9 cellular contexts compared by ENCODE assay signal in the genomic region with DNA sequence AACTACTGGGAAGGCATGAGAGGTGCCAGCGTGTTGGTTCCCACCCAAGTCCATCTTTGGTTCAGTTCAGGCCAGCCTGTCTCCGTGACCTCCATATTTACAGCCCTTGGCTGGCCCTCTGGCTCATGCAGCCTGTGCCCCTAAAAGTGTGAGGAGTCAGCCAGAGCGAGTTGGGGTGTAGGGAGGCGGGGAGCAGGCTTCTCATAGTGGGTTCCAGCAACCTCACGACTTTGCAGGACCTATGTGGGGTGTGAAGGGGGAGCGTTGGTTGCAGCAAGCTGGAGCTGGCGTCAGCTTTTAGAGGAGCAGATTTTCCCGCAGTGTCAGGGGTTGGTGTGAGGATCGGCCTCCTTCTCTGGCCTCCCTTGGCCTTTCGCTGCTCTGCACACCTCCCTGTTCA. TPM values are rescaled to one million over a fixed set of nuclear protein-coding genes. Genes with fewer than 3 reads are reported as not detected.
DNase-seq lines count a peak whose midpoint lies in the region; ATAC-seq, FAIRE-seq and TF ChIP-seq lines count a peak whose summit lies in the region.
"Had no signal": no experiment of that assay in that cellular context is flagged by ENCODE, and none has a peak within 500 bp of the region (broad histone marks: within the 10 kb centered on the region; RNA-seq: fewer than 3 reads in every experiment).

No MANE protein-coding gene starts in this region.

- WGBS in K562 (ENCODE audit: insufficient coverage, low coverage, missing lambda C conversion rate), result 85% methylated on average over 9 of the region's 10 CpGs
- no CpG with 5 or more reads among the region's 10 CpGs for WGBS in mesendoderm (ENCODE audit: extremely low coverage, insufficient coverage, low lambda C conversion rate)
- WGBS in transverse colon (ENCODE audit: low coverage in 1 of 2), 2 donors, result 86 to 100% methylated on average over 1 to 10 of the region's 10 CpGs

- peaks cover 69 to 93% of the 10 kb centered on the region in 2 experiments for H3K4me1 ChIP-seq in K562 (replicated peaks in 1 of 2; ENCODE audit: control insufficient read depth in 2 of 2, insufficient read depth in 2 of 2, low read length in 2 of 2)
- peaks cover 46% of the 10 kb centered on the region for H3K4me1 ChIP-seq in mesendoderm (ENCODE audit: control insufficient read depth, low read depth, low read length)
- H3K4me1 ChIP-seq in transverse colon, result peaks cover 78 to 100% (median 93%) of the 10 kb centered on the region in 4 donors

- no peak overlapping the region for H2BK15ac ChIP-seq in mesendoderm (replicated peaks; ENCODE audit: low read depth)

- H3K9ac ChIP-seq in K562 (ENCODE audit: insufficient read depth in 1 of 2, low read depth in 2 of 2, low read length in 2 of 2) (peak overlapping the region; percentile 12 to 83; a peak in 2 of 4 replicates), mesendoderm (ENCODE audit: low read length) (peak overlapping the region; percentile 72)

- peaks cover 3% of the 10 kb centered on the region for H3K9me1 ChIP-seq in K562 (ENCODE audit: control insufficient read depth, insufficient read depth, low read length)

- no peak overlapping the region for H4K5ac ChIP-seq in mesendoderm (ENCODE audit: low read length)

- H3K79me1 ChIP-seq in mesendoderm (ENCODE audit: low read length), result peaks cover 43% of the 10 kb centered on the region

- H2AK5ac ChIP-seq in mesendoderm (ENCODE audit: low read length), result peak overlapping the region; percentile 96

- H3K9me3 Mint-ChIP-seq in activated naive CD4-positive, alpha-beta T cell treated with anti-CD3 and anti-CD28 coated beads for 36 hours, result no peaks in the 10 kb centered on the region

- TF ChIP-seq CTCF in K562 (IDR thresholded peaks at IDR 0.05 in 2 of 3, conservative IDR thresholded peaks at IDR 0.05 in 1 of 3; ENCODE audit: insufficient read depth in 2 of 3, low read depth in 1 of 3, low read length in 3 of 3), result no peak
- TF ChIP-seq CTCF in transverse colon (IDR thresholded peaks at IDR 0.05), result no peak
- TF ChIP-seq CTCF in WERI-Rb-1 (IDR thresholded peaks at IDR 0.05; ENCODE audit: low read depth, low read length), result no peak

- CTCF ChIA-PET in activated naive CD4-positive, alpha-beta T cell treated with anti-CD3 and anti-CD28 coated beads for 36 hours (lab: Charles Lee), result interaction anchor here (3.0 to 13.9 kb wide), 3 partner anchors 19 to 37 kb away, joined by 19 to 237 read pairs (median 24); no protein-coding TSS in a partner anchor
- CTCF ChIA-PET in K562 (lab: Yijun Ruan, JAX; ENCODE audit: low intra/inter-chr PET ratio), result no interaction called here

- no peak for ATAC-seq in K562

- H3K9me3 ChIP-seq in K562 (replicated peaks; ENCODE audit: control insufficient read depth, insufficient read depth, low read depth, low read length) (no peaks in the 10 kb centered on the region), transverse colon (no peaks in the 10 kb centered on the region), WERI-Rb-1 (ENCODE audit: severe bottlenecking) (no peaks in the 10 kb centered on the region)

- no peak for TF ChIP-seq RAD21 in K562 (CRISPR knock-in tag; conservative IDR thresholded peaks at IDR 0.05 in 1 of 2, IDR thresholded peaks at IDR 0.05 in 1 of 2)

- peak overlapping the region; percentile 49 for H3K4me3 Mint-ChIP-seq in activated naive CD4-positive, alpha-beta T cell treated with anti-CD3 and anti-CD28 coated beads for 36 hours

- no TSS peak for BruUV-seq in K562 (replicated peaks; lab: Mats Ljungman, UMichigan)

- peaks cover 4% of the 10 kb centered on the region for H3K36me3 Mint-ChIP-seq in activated naive CD4-positive, alpha-beta T cell treated with anti-CD3 and anti-CD28 coated beads for 36 hours (ENCODE audit: low read depth)

- H3K27ac Mint-ChIP-seq in activated naive CD4-positive, alpha-beta T cell treated with anti-CD3 and anti-CD28 coated beads for 36 hours, result peak overlapping the region; percentile 86

- peak overlapping the region; percentile 76 for H3K4ac ChIP-seq in mesendoderm (ENCODE audit: low read depth, low read length)

- peaks cover 45% of the 10 kb centered on the region; the same call in 2 of the 3 replicates for H3K36me3 ChIP-seq in K562 (ENCODE audit: control insufficient read depth, insufficient read depth, low read length)
- H3K36me3 ChIP-seq in mesendoderm (ENCODE audit: control insufficient read depth, insufficient read depth, low read length), result no peaks in the 10 kb centered on the region
- no peaks in the 10 kb centered on the region for H3K36me3 ChIP-seq in transverse colon
- peaks cover 4% of the 10 kb centered on the region for H3K36me3 ChIP-seq in WERI-Rb-1

- POLR2A ChIA-PET in K562 (lab: Yijun Ruan, JAX), result interaction anchor here (1.1 to 2.7 kb wide), 3 partner anchors 9 to 34 kb away, joined by 3 to 9 read pairs (median 4); no protein-coding TSS in a partner anchor

- no peak overlapping the region for H2AFZ ChIP-seq in K562 (ENCODE audit: low read depth, low read length)

- H3K79me2 ChIP-seq in K562 (ENCODE audit: control insufficient read depth, insufficient read depth, low read length), result peaks cover 100% of the 10 kb centered on the region
- H3K79me2 ChIP-seq in mesendoderm (ENCODE audit: control insufficient read depth, insufficient read depth, low read length), result peaks cover 87% of the 10 kb centered on the region

- H3K18ac ChIP-seq in mesendoderm (ENCODE audit: low read length), result peak overlapping the region; percentile 72

- no peak for FAIRE-seq in K562 (lab: Jason Lieb, UNC)

- peak overlapping the region; percentile 52 for H2BK120ac ChIP-seq in mesendoderm (ENCODE audit: low read depth, low read length)

- H3K27ac ChIP-seq in K562 (ENCODE audit: extremely low read depth, low read depth, low read length), result peak overlapping the region; percentile 54; the same call in 1 of the 3 replicates
- peak overlapping the region; percentile 84 for H3K27ac ChIP-seq in mesendoderm (ENCODE audit: low read depth, low read length)
- peak overlapping the region; percentile 84 to 100 (median 85) for H3K27ac ChIP-seq in transverse colon
- H3K27ac ChIP-seq in WERI-Rb-1, result no peak overlapping the region

- no peak overlapping the region for H4K8ac ChIP-seq in mesendoderm (ENCODE audit: low read depth, low read length)

- peak overlapping the region; percentile 83 for H2BK5ac ChIP-seq in mesendoderm (ENCODE audit: low read length)

- no peak overlapping the region for H3K4me3 ChIP-seq in K562
- H3K4me3 ChIP-seq in mesendoderm (ENCODE audit: low read length), result no peak overlapping the region
- no peak overlapping the region for H3K4me3 ChIP-seq in transverse colon
- no peak overlapping the region for H3K4me3 ChIP-seq in WERI-Rb-1 (ENCODE audit: low read depth, low read length)

- intact Hi-C loops in activated naive CD4-positive, alpha-beta T cell treated with anti-CD3 and anti-CD28 coated beads for 36 hours (cut with micrococcal nuclease), result loop anchor here (1.0 kb wide), 2 partner anchors 8 to 9 kb away; no protein-coding TSS in a partner anchor
- intact Hi-C loops in K562 (cut with micrococcal nuclease) (no loop called here), transverse colon (cut with DNase I; ENCODE audit: low total_unique reads) (loop anchor here (2.0 kb wide), 1 partner anchor 31 kb away; no protein-coding TSS in a partner anchor)

- DNase-seq in activated naive CD4-positive, alpha-beta T cell treated with anti-CD3 and anti-CD28 coated beads for 36 hours, result no peak
- DNase-seq in activated naive CD4-positive, alpha-beta T cell treated with anti-CD3 and anti-CD28 coated beads, Interleukin-2, amount 50 U/mL, for 16 hours, result no peak
- DNase-seq in K562 (ENCODE audit: extremely low read depth in 1 of 4, low spot score in 3 of 4), result no peak
- no peak for DNase-seq in mesendoderm
- DNase-seq in transverse colon, result no peak
- no peak for DNase-seq in Kasumi-1 (lab: John Stamatoyannopoulos, UW)
- DNase-seq in WERI-Rb-1, result no peak
- DNase-seq in foreskin melanocyte, result no peak
- DNase-seq: NCI-H226 had no signal

- peak overlapping the region; percentile 89 for H3K56ac ChIP-seq in mesendoderm (ENCODE audit: low read length)

- TF ChIP-seq POLR2A in K562 (conservative IDR thresholded peaks at IDR 0.05) (no peak), transverse colon (IDR thresholded peaks at IDR 0.05) (no peak)

- TF ChIP-seq EP300 in K562 (IDR thresholded peaks at IDR 0.05; ENCODE audit: low read length), result no peak
- no peak for TF ChIP-seq EP300 in transverse colon (IDR thresholded peaks at IDR 0.05; ENCODE audit: low read depth)

- H3K4me2 ChIP-seq in K562 (ENCODE audit: insufficient read depth, low read length) (no peak overlapping the region), mesendoderm (ENCODE audit: low read length) (no peak overlapping the region)

- peaks cover 96% of the 10 kb centered on the region for H3K4me1 Mint-ChIP-seq in activated naive CD4-positive, alpha-beta T cell treated with anti-CD3 and anti-CD28 coated beads for 36 hours (ENCODE audit: low read depth)

- H3K27me3 ChIP-seq in K562 (ENCODE audit: control insufficient read depth in 2 of 2, insufficient read depth in 2 of 2, low read length in 2 of 2) (no peaks in the 10 kb centered on the region), mesendoderm (ENCODE audit: insufficient read depth, low read length, poor library complexity) (no peaks in the 10 kb centered on the region), transverse colon (no peaks in the 10 kb centered on the region), WERI-Rb-1 (ENCODE audit: insufficient read depth, low read depth, severe bottlenecking) (no peaks in the 10 kb centered on the region)

- H4K20me1 ChIP-seq in K562 (replicated peaks; ENCODE audit: control insufficient read depth, insufficient read depth, low read length), result peaks cover 17% of the 10 kb centered on the region

- no peaks in the 10 kb centered on the region for H3K27me3 Mint-ChIP-seq in activated naive CD4-positive, alpha-beta T cell treated with anti-CD3 and anti-CD28 coated beads for 36 hours (ENCODE audit: low read depth)

- in situ Hi-C loops in K562 (cut with MboI), result no loop called here
- in situ Hi-C loops in transverse colon (cut with MboI; ENCODE audit: low pct_ligation_motif_present in 1 of 4, low pct_unique_long_range_greater_than_20kb in 1 of 4, low sequenced_read_pairs in 3 of 4), result no loop called here

- H3K23ac ChIP-seq in mesendoderm (ENCODE audit: low read length), result peak overlapping the region; percentile 74

RNA-seq across cellular contexts. Expression of gene TSPAN14, which starts 9.8 kb away (rescaled TPM):
- 10 to 100 TPM; 33.5 to 35.5 TPM for total RNA-seq in activated naive CD4-positive, alpha-beta T cell treated with anti-CD3 and anti-CD28 coated beads for 36 hours
- 67.3 and 149 TPM in 2 replicates for total RNA-seq in K562 (2011; cell fraction: chromatin; rRNA removed; ENCODE audit: low replicate concordance)
- 99.9 and 106 TPM in 2 replicates for total RNA-seq in K562 (2011; cell fraction: nucleolus; rRNA removed)
- total RNA-seq in K562 (2011; cell fraction: nucleoplasm; rRNA removed), result 117 and 138 TPM in 2 replicates
- total RNA-seq in K562 (2014; rRNA removed) (22.4 and 33.3 TPM in 2 replicates), K562 (2014; rRNA removed; fragmentation: Illumina TruSeq; extraction: Trizol) (19.0 and 23.3 TPM in 2 replicates), K562 (2015; rRNA removed; fragmentation: Illumina TruSeq; extraction: Trizol) (22.5 and 24.4 TPM in 2 replicates), K562 (2021) (89.2 and 92.9 TPM in 2 replicates), transverse colon (10 to 100 TPM; 18.9 to 72.9 (median 55.8) TPM)
- polyA plus RNA-seq in K562 (2011; rRNA removed) (42.9 and 65.1 TPM in 2 replicates), K562 (2014; fragmentation: Illumina TruSeq; extraction: Trizol) (65.0 and 66.6 TPM in 2 replicates), K562 (2014; fragmentation: Nextera tagmentation; extraction: Ambion mirVana) (1 to 10 TPM; 5.8 to 6.6 TPM), K562 (2014; rRNA removed) (47.2 and 57.2 TPM in 2 replicates)
- polyA plus RNA-seq in K562 (2011; cell fraction: cytosol; rRNA removed), result 52.8 and 88.0 TPM in 2 replicates
- 52.2 and 85.9 TPM in 2 replicates for polyA plus RNA-seq in K562 (2011; cell fraction: nucleus; rRNA removed)
- polyA plus RNA-seq in K562 (2012), result 44.4 and 57.4 TPM in 2 replicates
- polyA minus RNA-seq in K562 (2011; rRNA and poly(A)+ RNA removed), result 21.6 and 45.5 TPM in 2 replicates
- polyA minus RNA-seq in K562 (2011; cell fraction: cytosol; rRNA and poly(A)+ RNA removed), result 28.6 and 45.2 TPM in 2 replicates
- polyA minus RNA-seq in K562 (2011; cell fraction: nucleus; rRNA and poly(A)+ RNA removed), result 20.1 and 21.1 TPM in 2 replicates
- polyA plus RNA-seq in mesendoderm (2013, experiment 1 of 2), result 32.4 TPM
- 30.9 TPM for polyA plus RNA-seq in mesendoderm (2013, experiment 2 of 2)

RNA-seq across cellular contexts. Expression of gene PRXL2A, which starts 55.5 kb away (rescaled TPM):
- 10 to 100 TPM; 17.6 to 17.7 TPM for total RNA-seq in activated naive CD4-positive, alpha-beta T cell treated with anti-CD3 and anti-CD28 coated beads for 36 hours
- total RNA-seq in K562 (2011; cell fraction: chromatin; rRNA removed; ENCODE audit: low replicate concordance), result 0.28 and 1.1 TPM in 2 replicates
- total RNA-seq in K562 (2011; cell fraction: nucleolus; rRNA removed), result 0.33 and 0.53 TPM in 2 replicates
- total RNA-seq in K562 (2011; cell fraction: nucleoplasm; rRNA removed), result 0.61 and 0.88 TPM in 2 replicates
- total RNA-seq in K562 (2014; rRNA removed) (0.14 and 0.41 TPM in 2 replicates), K562 (2014; rRNA removed; fragmentation: Illumina TruSeq; extraction: Trizol) (0.64 and 0.84 TPM in 2 replicates), K562 (2015; rRNA removed; fragmentation: Illumina TruSeq; extraction: Trizol) (1.2 and 1.4 TPM in 2 replicates), K562 (2021) (0.71 and 0.87 TPM in 2 replicates), transverse colon (10 to 100 TPM; 21.7 to 64.6 (median 38.7) TPM)
- polyA plus RNA-seq in K562 (2011; rRNA removed) (0.14 and 0.75 TPM in 2 replicates), K562 (2014; fragmentation: Illumina TruSeq; extraction: Trizol) (0.83 and 1.1 TPM in 2 replicates), K562 (2014; fragmentation: Nextera tagmentation; extraction: Ambion mirVana) (under 1 TPM; 0.17 to 0.53 TPM), K562 (2014; rRNA removed) (0.78 and 2.1 TPM in 2 replicates)
- polyA plus RNA-seq in K562 (2011; cell fraction: cytosol; rRNA removed), result 0.09 and 0.12 TPM in 2 replicates
- polyA plus RNA-seq in K562 (2011; cell fraction: nucleus; rRNA removed), result 0.11 TPM in 1 of 2 replicates, not detected in the other
- polyA plus RNA-seq in K562 (2012), result 1.1 and 1.7 TPM in 2 replicates
- 0.21 TPM in 1 of 2 replicates, not detected in the other for polyA minus RNA-seq in K562 (2011; rRNA and poly(A)+ RNA removed)
- 0.38 and 0.55 TPM in 2 replicates for polyA minus RNA-seq in K562 (2011; cell fraction: cytosol; rRNA and poly(A)+ RNA removed)
- 0.22 TPM in 1 of 2 replicates, not detected in the other for polyA minus RNA-seq in K562 (2011; cell fraction: nucleus; rRNA and poly(A)+ RNA removed)
- polyA plus RNA-seq in mesendoderm (2013, experiment 1 of 2), result 50.0 TPM
- 50.0 TPM for polyA plus RNA-seq in mesendoderm (2013, experiment 2 of 2)

Comparison
In these comparisons a context has a peak if more than half of its experiments do, and no peak if none do; other contexts are left out.
1. RNA of gene PRXL2A, which starts 55.5 kb away (total RNA-seq): 21.7 to 64.6 TPM in transverse colon and 17.6 to 17.7 TPM in activated naive CD4-positive, alpha-beta T cell treated with anti-CD3 and anti-CD28 coated beads for 36 hours; 0.14 to 1.4 TPM in K562; every median in the first group is over 4 times any median in the second.